1 cellular context compared by ENCODE assay signal in genomic region chr3:75672142-75672775, GRCh38.
A peak's percentile ranks its signal among the peaks of the same experiment; 100 is the strongest.
TF ChIP-seq lines count a peak whose summit lies in the region.

No MANE protein-coding gene starts in this region.

TF ChIP-seq in H1, 55 proteins besides CTCF, POLR2A, EP300 and RAD21:
- TF ChIP-seq EGR1 (IDR thresholded peaks at IDR 0.05; ENCODE audit: borderline replicate concordance, low read depth, low read length) (peak; percentile 96), E2F6 (IDR thresholded peaks at IDR 0.05) (peak; percentile 60), YY1 (IDR thresholded peaks at IDR 0.05; ENCODE audit: low read depth, low read length) (peak; percentile 58; the same call in 1 of the 2 replicates), MAX (IDR thresholded peaks at IDR 0.05) (0 out of 2 replicates have a peak, but pooled peaks have one; percentile 13), KDM4A (IDR thresholded peaks at IDR 0.05; ENCODE audit: low read depth, low read length, severe bottlenecking) (peak; percentile 76), RBBP5 (IDR thresholded peaks at IDR 0.05; ENCODE audit: borderline replicate concordance, low read depth, low read length) (peak; percentile 58; the same call in 1 of the 2 replicates), HDAC2 (IDR thresholded peaks at IDR 0.05; ENCODE audit: borderline replicate concordance in 1 of 2, low read depth in 2 of 2, low read length in 2 of 2) (0 out of 4 replicates have a peak, but pooled peaks of 1 of the 2 experiments have one; percentile 44), TCF12 (IDR thresholded peaks at IDR 0.05; ENCODE audit: low read depth, low read length) (0 out of 2 replicates have a peak, but pooled peaks have one; percentile 28), ASH2L (IDR thresholded peaks at IDR 0.05; ENCODE audit: low read length) (peak; percentile 26)
